ENCODE assay signal across 7 cellular contexts in the genomic region with DNA sequence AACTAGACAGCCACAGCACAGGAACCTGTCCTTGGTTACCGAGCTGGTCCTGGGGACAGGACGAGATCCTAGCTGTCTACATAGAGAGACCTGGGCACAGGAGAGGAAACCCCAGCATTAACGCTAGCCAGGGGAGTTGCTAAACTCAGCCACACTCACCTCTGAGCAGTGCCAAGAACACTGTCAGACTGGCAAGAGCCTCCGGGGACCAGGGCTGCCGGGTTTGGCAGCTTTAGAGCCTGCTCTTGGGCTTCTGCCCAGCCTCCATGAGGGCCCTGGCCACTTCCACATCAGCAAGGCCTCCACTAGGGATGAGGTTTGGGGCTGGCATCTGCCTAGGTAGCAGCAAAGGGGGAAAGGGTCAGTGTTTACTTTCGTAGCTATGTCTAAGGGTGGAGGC. TPM values are rescaled to one million over a fixed set of nuclear protein-coding genes. Genes with fewer than 3 reads are reported as not detected.
DNase-seq lines count a peak whose midpoint lies in the region; ATAC-seq and TF ChIP-seq lines count a peak whose summit lies in the region.

No MANE protein-coding gene starts in this region.

- peak overlapping the region; percentile 57; the same call in 1 of the 3 replicates for H2BK15ac ChIP-seq in IMR-90 (ENCODE audit: low read depth, low read length)

- H3K9me3 Mint-ChIP-seq in activated naive CD4-positive, alpha-beta T cell treated with anti-CD3 and anti-CD28 coated beads, Interleukin-2, amount 50 U/mL, for 72 hours: no peaks in the 10 kb centered on the region

- POLR2A ChIA-PET in IMR-90 (lab: Charles Lee; ENCODE audit: unreplicated experiment): no interaction called here

- H3F3A ChIP-seq in smooth muscle cell (ENCODE audit: low read depth): peaks cover 48% of the 10 kb centered on the region

- H2AFZ ChIP-seq in IMR-90 (replicated peaks; ENCODE audit: low read length, poor library complexity) (peak overlapping the region; percentile 28), smooth muscle cell (ENCODE audit: low read depth) (no peak overlapping the region)

- 34% methylated on average over 3 of the region's 6 CpGs; no CpG with 5 or more reads in 1 of the 2 experiments for WGBS in IMR-90 (ENCODE audit: extremely low coverage in 2 of 2, insufficient read length in 1 of 2), 2 experiments
- 88% methylated on average over 6 of the region's 6 CpGs for WGBS in smooth muscle cell (ENCODE audit: low lambda C conversion rate)

- peak overlapping the region; percentile 91; the same call in 1 of the 2 replicates for H3K56ac ChIP-seq in IMR-90 (ENCODE audit: extremely low read depth, insufficient read depth, low read length)

- no TSS peak for BruUV-seq in IMR-90 (replicated peaks; lab: Mats Ljungman, UMichigan)

- peak overlapping the region; percentile 57 for H2BK120ac ChIP-seq in IMR-90 (ENCODE audit: low read depth, low read length)

- peak overlapping the region; percentile 96 for H3K27ac Mint-ChIP-seq in activated naive CD4-positive, alpha-beta T cell treated with anti-CD3 and anti-CD28 coated beads, Interleukin-2, amount 50 U/mL, for 72 hours

- H4K5ac ChIP-seq in IMR-90 (ENCODE audit: low read depth, low read length): peak overlapping the region; percentile 46; the same call in 1 of the 2 replicates

- no peaks in the 10 kb centered on the region for H3K36me3 Mint-ChIP-seq in activated naive CD4-positive, alpha-beta T cell treated with anti-CD3 and anti-CD28 coated beads, Interleukin-2, amount 50 U/mL, for 72 hours

- peak overlapping the region; percentile 94 for H2BK5ac ChIP-seq in IMR-90 (ENCODE audit: low read depth, low read length, poor library complexity, severe bottlenecking)

- peak overlapping the region; percentile 96 for H2AK9ac ChIP-seq in IMR-90 (replicated peaks; ENCODE audit: low read depth, low read length, poor library complexity)

- peak; percentile 48 for DNase-seq in IMR-90
- no peak for DNase-seq in activated naive CD4-positive, alpha-beta T cell treated with anti-CD3 and anti-CD28 coated beads, Interleukin-2, amount 50 U/mL, for 72 hours (ENCODE audit: low spot score in 2 of 2)
- peak; percentile 77 for DNase-seq in left cardiac atrium
- DNase-seq in smooth muscle cell (lab: John Stamatoyannopoulos, UW; ENCODE audit: unreplicated experiment): no peak
- DNase-seq in NCI-H748 treated with DMSO at 0.1 percent for 48 hours (lab: John Stamatoyannopoulos, UW): no peak
- DNase-seq in NCI-H524 treated with DMSO at 0.1 percent for 48 hours (lab: John Stamatoyannopoulos, UW): no peak

- ATAC-seq in IMR-90 (ENCODE audit: low read depth) (no peak), left cardiac atrium (peak; percentile 29 to 41), HG03097 (IDR thresholded peaks at IDR 0.05; ENCODE audit: low FRiP score, unreplicated experiment) (no peak)
- ATAC-seq in activated naive CD4-positive, alpha-beta T cell treated with anti-CD3 and anti-CD28 coated beads, Interleukin-2, amount 50 U/mL, for 72 hours: no peak

- peaks cover 80% of the 10 kb centered on the region for H3K79me2 ChIP-seq in smooth muscle cell (ENCODE audit: low read depth)

- H3K27me3 ChIP-seq in IMR-90 (ENCODE audit: control insufficient read depth, insufficient read depth, low read length) (no peaks in the 10 kb centered on the region), smooth muscle cell (ENCODE audit: low read depth) (no peaks in the 10 kb centered on the region)

- H3K9me3 ChIP-seq in IMR-90 (ENCODE audit: control insufficient read depth, insufficient read depth, low read length) (no peaks in the 10 kb centered on the region), smooth muscle cell (replicated peaks; ENCODE audit: low read depth) (no peaks in the 10 kb centered on the region)

- H3K14ac ChIP-seq in IMR-90 (replicated peaks; ENCODE audit: low read depth, low read length): peak overlapping the region; percentile 92

- no peak for TF ChIP-seq RAD21 in IMR-90 (IDR thresholded peaks at IDR 0.05; ENCODE audit: low read length)

- dilution Hi-C loops in IMR-90 (cut with HindIII; ENCODE audit: low sequenced_read_pairs, unreplicated experiment): no loop called here

- CTCF ChIA-PET in IMR-90 (lab: Yijun Ruan, JAX): interaction anchor here (4.4 kb wide), 1 partner anchor 14 kb away, joined by 24 read pairs; a partner anchor contains a TSS

- intact Hi-C loops in IMR-90 (cut with micrococcal nuclease) (loop anchor here (2.0 kb wide), 1 partner anchor 13 kb away; no protein-coding TSS in a partner anchor), left cardiac atrium (cut with DNase I) (no loop called here)

- TF ChIP-seq POLR2A in IMR-90 (IDR thresholded peaks at IDR 0.05; ENCODE audit: low read depth, low read length): no peak

- peak overlapping the region; percentile 94 for H4K91ac ChIP-seq in IMR-90 (ENCODE audit: insufficient read depth, low read depth, low read length)

- no peak overlapping the region for H3K18ac ChIP-seq in IMR-90 (ENCODE audit: low read depth, low read length)

- peaks cover 46% of the 10 kb centered on the region for H3K4me1 ChIP-seq in IMR-90 (ENCODE audit: control insufficient read depth, insufficient read depth, low read length)
- H3K4me1 ChIP-seq in smooth muscle cell (ENCODE audit: low read depth): peaks cover 36% of the 10 kb centered on the region

- H3K4me3 ChIP-seq in IMR-90 (ENCODE audit: insufficient read depth, low read depth, low read length) (no peak overlapping the region), smooth muscle cell (peak overlapping the region; percentile 39)

- H3K36me3 ChIP-seq in IMR-90 (ENCODE audit: control insufficient read depth, insufficient read depth, low read length) (peaks cover 5% of the 10 kb centered on the region; the same call in 1 of the 2 replicates), smooth muscle cell (ENCODE audit: low read depth) (no peaks in the 10 kb centered on the region)

- peaks cover 32 to 75% of the 10 kb centered on the region in 2 experiments for H3K79me1 ChIP-seq in IMR-90 (ENCODE audit: low read depth in 1 of 2, low read length in 2 of 2)

- peak overlapping the region; percentile 78 for H3K4me2 ChIP-seq in IMR-90 (ENCODE audit: low read depth, low read length)
- peak overlapping the region; percentile 86 for H3K4me2 ChIP-seq in smooth muscle cell

- in situ Hi-C loops in IMR-90 (cut with MboI; ENCODE audit: low sequenced_read_pairs): no loop called here

- H4K8ac ChIP-seq in IMR-90 (ENCODE audit: low read depth in 2 of 2, low read length in 2 of 2): peak overlapping the region; percentile 77 to 95

- H2AK5ac ChIP-seq in IMR-90 (ENCODE audit: low read depth, low read length): peak overlapping the region; percentile 97

- H3K9ac ChIP-seq in IMR-90 (ENCODE audit: low read depth, low read length) (peak overlapping the region; percentile 81), smooth muscle cell (ENCODE audit: low read depth) (peak overlapping the region; percentile 98)

- peaks cover 9% of the 10 kb centered on the region; the same call in 1 of the 2 replicates for H3K9me1 ChIP-seq in IMR-90 (ENCODE audit: insufficient read depth, low read length)

- H4K20me1 ChIP-seq in IMR-90 (ENCODE audit: insufficient read depth, low read length) (peaks cover 32% of the 10 kb centered on the region), smooth muscle cell (ENCODE audit: low read depth) (peaks cover 10% of the 10 kb centered on the region)

- peak overlapping the region; percentile 88 for H3K23ac ChIP-seq in IMR-90 (ENCODE audit: low read depth, low read length)

- peak overlapping the region; percentile 93 for H3K4ac ChIP-seq in IMR-90 (ENCODE audit: low read depth, low read length)

- peak overlapping the region; percentile 90 for H3K27ac ChIP-seq in IMR-90 (ENCODE audit: insufficient read depth, low read length)
- H3K27ac ChIP-seq in smooth muscle cell (ENCODE audit: low read depth): peak overlapping the region; percentile 100

- no peak for TF ChIP-seq CTCF in IMR-90 (conservative IDR thresholded peaks at IDR 0.05; ENCODE audit: low read depth, low read length)
- TF ChIP-seq CTCF in smooth muscle cell (IDR thresholded peaks at IDR 0.05; ENCODE audit: borderline replicate concordance, insufficient read depth, poor library complexity, severe bottlenecking): no peak

- H2BK20ac ChIP-seq in IMR-90 (ENCODE audit: low read depth, low read length): peak overlapping the region; percentile 64

RNA-seq across cellular contexts. Expression of a gene that starts 6.7 kb away (rescaled TPM):
- total RNA-seq in IMR-90 (2012; rRNA removed) (78.6 and 102 TPM in 2 replicates), left cardiac atrium (100 to 1,000 TPM; 156 to 166 TPM), smooth muscle cell (109 TPM in 2 replicates)
- polyA plus RNA-seq in IMR-90 (2012; rRNA removed) (81.2 and 84.6 TPM in 2 replicates), smooth muscle cell (121 and 172 TPM in 2 replicates)
- 29.3 and 57.5 TPM in 2 replicates for polyA plus RNA-seq in IMR-90 (2012; cell fraction: cytosol; rRNA removed)
- polyA plus RNA-seq in IMR-90 (2012; cell fraction: nucleus; rRNA removed; ENCODE audit: low replicate concordance): 45.5 and 46.8 TPM in 2 replicates
- total RNA-seq in activated naive CD4-positive, alpha-beta T cell treated with anti-CD3 and anti-CD28 coated beads, Interleukin-2, amount 50 U/mL, for 72 hours: 10 to 100 TPM; 46.1 to 47.5 TPM

RNA-seq across cellular contexts. Expression of a gene that starts 15.3 kb away (rescaled TPM):
- total RNA-seq in IMR-90 (2012; rRNA removed): 19.2 and 22.2 TPM in 2 replicates
- 68.5 and 70.1 TPM in 2 replicates for polyA plus RNA-seq in IMR-90 (2012; rRNA removed)
- 86.1 and 87.9 TPM in 2 replicates for polyA plus RNA-seq in IMR-90 (2012; cell fraction: cytosol; rRNA removed)
- polyA plus RNA-seq in IMR-90 (2012; cell fraction: nucleus; rRNA removed; ENCODE audit: low replicate concordance): 29.9 and 38.4 TPM in 2 replicates
- 10 to 100 TPM; 25.1 to 30.4 TPM for total RNA-seq in activated naive CD4-positive, alpha-beta T cell treated with anti-CD3 and anti-CD28 coated beads, Interleukin-2, amount 50 U/mL, for 72 hours
- 10 to 100 TPM; 62.4 to 68.5 TPM for total RNA-seq in left cardiac atrium
- total RNA-seq in smooth muscle cell: 26.1 and 42.0 TPM in 2 replicates
- 109 and 126 TPM in 2 replicates for polyA plus RNA-seq in smooth muscle cell

RNA-seq across cellular contexts. Expression of a gene that starts 15.7 kb away (rescaled TPM):
- total RNA-seq in IMR-90 (2012; rRNA removed) (112 and 118 TPM in 2 replicates), left cardiac atrium (10 to 100 TPM; 49.0 to 52.5 TPM), smooth muscle cell (58.9 and 71.5 TPM in 2 replicates)
- polyA plus RNA-seq in IMR-90 (2012; rRNA removed) (104 and 108 TPM in 2 replicates), smooth muscle cell (95.8 and 135 TPM in 2 replicates)
- 132 and 175 TPM in 2 replicates for polyA plus RNA-seq in IMR-90 (2012; cell fraction: cytosol; rRNA removed)
- polyA plus RNA-seq in IMR-90 (2012; cell fraction: nucleus; rRNA removed; ENCODE audit: low replicate concordance): 140 and 213 TPM in 2 replicates
- total RNA-seq in activated naive CD4-positive, alpha-beta T cell treated with anti-CD3 and anti-CD28 coated beads, Interleukin-2, amount 50 U/mL, for 72 hours: 10 to 100 TPM; 67.7 to 68.4 TPM

RNA-seq across cellular contexts. Expression of a gene that starts 24.8 kb away (rescaled TPM):
- total RNA-seq in IMR-90 (2012; rRNA removed) (under 0.01 TPM in 1 of 2 replicates, not detected in the other), left cardiac atrium (1 to 10 TPM; 5.7 to 6.6 TPM), smooth muscle cell (0.94 and 1.3 TPM in 2 replicates)
- polyA plus RNA-seq in IMR-90 (2012; rRNA removed) (0.13 and 0.21 TPM in 2 replicates), smooth muscle cell (1.6 and 2.6 TPM in 2 replicates)
- polyA plus RNA-seq in IMR-90 (2012; cell fraction: cytosol; rRNA removed): 0.05 and 0.13 TPM in 2 replicates
- polyA plus RNA-seq in IMR-90 (2012; cell fraction: nucleus; rRNA removed; ENCODE audit: low replicate concordance): 0.56 and 2.4 TPM in 2 replicates
- total RNA-seq in activated naive CD4-positive, alpha-beta T cell treated with anti-CD3 and anti-CD28 coated beads, Interleukin-2, amount 50 U/mL, for 72 hours: under 1 TPM; 0.46 to 0.88 TPM

Comparison
In these comparisons a context has a peak if more than half of its experiments do, and no peak if none do; other contexts are left out.
1. ATAC-seq: peak in left cardiac atrium (2 of 2); none in IMR-90 (single experiment), activated naive CD4-positive, alpha-beta T cell treated with anti-CD3 and anti-CD28 coated beads, Interleukin-2, amount 50 U/mL, for 72 hours (0 of 2) and HG03097 (single experiment).
2. DNase-seq: peak in IMR-90 (single experiment) and left cardiac atrium (single experiment); none in activated naive CD4-positive, alpha-beta T cell treated with anti-CD3 and anti-CD28 coated beads, Interleukin-2, amount 50 U/mL, for 72 hours (0 of 2), smooth muscle cell (single experiment), NCI-H748 treated with DMSO at 0.1 percent for 48 hours (single experiment) and NCI-H524 treated with DMSO at 0.1 percent for 48 hours (single experiment).